19 cellular contexts compared by ENCODE assay signal in the genomic region with DNA sequence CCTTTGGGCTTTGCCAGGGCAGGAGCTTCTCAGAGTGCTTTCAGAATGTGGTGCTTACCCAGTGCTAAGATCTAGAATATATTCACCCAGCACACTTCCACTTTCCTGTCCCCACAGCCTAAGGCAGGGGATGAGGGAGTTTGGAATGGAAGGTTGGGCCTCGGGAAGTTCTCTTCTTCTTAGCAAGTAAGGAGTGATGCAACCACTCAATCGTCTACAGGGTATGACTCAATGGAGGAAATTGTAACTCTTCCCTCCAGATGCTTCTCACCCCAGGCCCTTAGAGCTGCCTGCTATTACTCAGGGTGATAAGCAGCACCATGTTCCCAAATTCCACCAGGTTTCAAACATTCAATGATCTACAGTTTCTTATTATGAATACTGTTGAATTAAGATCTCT. TPM values are rescaled to one million over a fixed set of nuclear protein-coding genes. Genes with fewer than 3 reads are reported as not detected.
DNase-seq lines count a peak whose midpoint lies in the region; ATAC-seq and TF ChIP-seq lines count a peak whose summit lies in the region.
"Had no signal": no experiment of that assay in that cellular context is flagged by ENCODE, and none has a peak within 500 bp of the region (broad histone marks: within the 10 kb centered on the region; RNA-seq: fewer than 3 reads in every experiment).

No MANE protein-coding gene starts in this region.

- intact Hi-C loops in CD4-positive, alpha-beta T cell (cut with DNase I, micrococcal nuclease), result no loop called here
- intact Hi-C loops in psoas muscle (cut with DNase I), result no loop called here

- H3K9me3 ChIP-seq in CD4-positive, alpha-beta T cell (ENCODE audit: control insufficient read depth, low read length), result no peaks in the 10 kb centered on the region
- no peaks in the 10 kb centered on the region for H3K9me3 ChIP-seq in psoas muscle
- H3K9me3 ChIP-seq: ascending aorta, esophagus muscularis mucosa, HAP-1, spleen, uterus had no signal

- H3K27me3 ChIP-seq in kidney epithelial cell (ENCODE audit: control insufficient read depth, insufficient read depth, low read length), result no peaks in the 10 kb centered on the region
- peaks cover 16% of the 10 kb centered on the region for H3K27me3 ChIP-seq in CD4-positive, alpha-beta T cell (ENCODE audit: control insufficient read depth, insufficient read depth, low read length)
- no peaks in the 10 kb centered on the region for H3K27me3 ChIP-seq in psoas muscle (ENCODE audit: insufficient read depth in 3 of 3, low read length in 2 of 3)
- H3K27me3 ChIP-seq: ascending aorta, esophagus muscularis mucosa, neural progenitor cell had no signal

- H3K27ac Mint-ChIP-seq in CD4-positive, alpha-beta T cell, result no peak overlapping the region
- H3K27ac Mint-ChIP-seq: CD8-positive, alpha-beta T cell; neural progenitor cell had no signal

- no peak for TF ChIP-seq CTCF in astrocyte of the spinal cord (IDR thresholded peaks at IDR 0.05; ENCODE audit: low read depth, low read length)
- TF ChIP-seq CTCF in kidney epithelial cell (IDR thresholded peaks at IDR 0.05; ENCODE audit: insufficient read depth, low read length, poor library complexity, severe bottlenecking), result no peak
- TF ChIP-seq CTCF in CD4-positive, alpha-beta T cell (IDR thresholded peaks at IDR 0.05), result no peak
- no peak for TF ChIP-seq CTCF in psoas muscle (IDR thresholded peaks at IDR 0.05)

- no peaks in the 10 kb centered on the region for H3K9me3 Mint-ChIP-seq in CD4-positive, alpha-beta T cell
- H3K9me3 Mint-ChIP-seq: CD8-positive, alpha-beta T cell; neural progenitor cell had no signal

- POLR2A ChIA-PET in CD4-positive, alpha-beta T cell (lab: Charles Lee), result no interaction called here

- H3K36me3 Mint-ChIP-seq in CD4-positive, alpha-beta T cell (ENCODE audit: low read depth), result no peaks in the 10 kb centered on the region
- H3K36me3 Mint-ChIP-seq: CD8-positive, alpha-beta T cell; neural progenitor cell had no signal

- ATAC-seq in CD4-positive, alpha-beta T cell (ENCODE audit: poor library complexity), result no peak
- ATAC-seq in psoas muscle, result no peak
- ATAC-seq: CD8-positive, alpha-beta T cell; left colon; Right ventricle myocardium inferior had no signal

- H3K4me1 Mint-ChIP-seq in CD4-positive, alpha-beta T cell (ENCODE audit: low read depth), result no peaks in the 10 kb centered on the region

- H3K4me3 ChIP-seq in astrocyte of the spinal cord (ENCODE audit: low read depth, low read length) (no peak overlapping the region), kidney epithelial cell (ENCODE audit: low read depth, low read length) (no peak overlapping the region), psoas muscle (no peak overlapping the region)
- H3K4me3 ChIP-seq: ascending aorta, esophagus muscularis mucosa, HAP-1, neural progenitor cell, spleen, uterus had no signal

- CTCF ChIA-PET in CD4-positive, alpha-beta T cell (lab: Charles Lee), result no interaction called here

- no peak overlapping the region for H3K4me3 Mint-ChIP-seq in CD4-positive, alpha-beta T cell
- H3K4me3 Mint-ChIP-seq: CD8-positive, alpha-beta T cell; neural progenitor cell had no signal

- peaks cover 38% of the 10 kb centered on the region for H3K27me3 Mint-ChIP-seq in CD4-positive, alpha-beta T cell

- H3K4me1 ChIP-seq in psoas muscle, result no peaks in the 10 kb centered on the region
- H3K4me1 ChIP-seq: ascending aorta, esophagus muscularis mucosa, HAP-1, neural progenitor cell, spleen, uterus had no signal

- no peak overlapping the region for H3K27ac ChIP-seq in CD4-positive, alpha-beta T cell (ENCODE audit: low read depth, low read length)
- H3K27ac ChIP-seq in psoas muscle, result no peak overlapping the region
- H3K27ac ChIP-seq: ascending aorta, esophagus muscularis mucosa, neural progenitor cell, spleen, uterus, VCaP had no signal

- H3K36me3 ChIP-seq in kidney epithelial cell (ENCODE audit: control insufficient read depth, insufficient read depth, low read length), result no peaks in the 10 kb centered on the region
- no peaks in the 10 kb centered on the region for H3K36me3 ChIP-seq in psoas muscle (ENCODE audit: insufficient read depth in 1 of 2, low read depth in 1 of 2)
- H3K36me3 ChIP-seq: ascending aorta, esophagus muscularis mucosa, HAP-1, neural progenitor cell, spleen, uterus had no signal

- in situ Hi-C loops in astrocyte of the spinal cord (cut with HindIII; ENCODE audit: low sequenced_read_pairs), result no loop called here

- DNase-seq in AML-193 (lab: John Stamatoyannopoulos, UW) (peak; percentile 52 to 53), LHCN-M2 (ENCODE audit: low read depth) (peak; percentile 42), astrocyte of the spinal cord (ENCODE audit: low read depth, low spot score) (peak; percentile 69), kidney epithelial cell (ENCODE audit: low read depth) (peak; percentile 9), kidney glomerular epithelial cell (lab: John Stamatoyannopoulos, UW) (no peak), NCI-H345 (lab: John Stamatoyannopoulos, UW) (no peak), psoas muscle (no peak)
- DNase-seq in CD4-positive, alpha-beta T cell, result no peak
- DNase-seq: CD8-positive, alpha-beta T cell; left colon; NCI-H2227 treated with DMSO at 0.1 percent for 48 hours; spleen; uterus had no signal

- WGBS in psoas muscle, 3 donors, result 72 to 75% (median 73%) methylated on average over 2 of the region's 2 CpGs

RNA-seq across cellular contexts. Expression of a gene that starts 30.8 kb away (rescaled TPM):
- 25.8 and 33.1 TPM in 2 replicates for total RNA-seq in LHCN-M2 (2014; rRNA removed)
- polyA plus RNA-seq in LHCN-M2 (2012), result 8.3 TPM
- 19.8 and 20.9 TPM in 2 replicates for total RNA-seq in kidney epithelial cell
- total RNA-seq in CD4-positive, alpha-beta T cell, result 10 to 100 TPM; 15.5 to 15.7 TPM
- 10 to 100 TPM; 13.4 to 17.8 (median 15.8) TPM for total RNA-seq in psoas muscle
- 10 to 100 TPM in 2 of 3 donors, 1 to 10 TPM in 1; 8.0 to 20.3 (median 10.3) TPM for polyA plus RNA-seq in psoas muscle

RNA-seq across cellular contexts. Expression of a gene that starts 46.6 kb away (rescaled TPM):
- 0.13 TPM in 1 of 2 replicates, not detected in the other for total RNA-seq in LHCN-M2 (2014; rRNA removed)
- polyA plus RNA-seq in LHCN-M2 (2012), result not detected
- not detected in 2 replicates for total RNA-seq in kidney epithelial cell
- not detected for total RNA-seq in CD4-positive, alpha-beta T cell
- total RNA-seq in psoas muscle, result under 1 TPM in 3 of 4 donors, not detected in 1; 0.27 to 0.51 (median 0.50) TPM
- polyA plus RNA-seq in psoas muscle, result under 1 TPM; 0.03 to 0.10 (median 0.10) TPM
- total RNA-seq: CD8-positive, alpha-beta T cell had no signal

Comparison
In these comparisons a context has a peak if more than half of its experiments do, and no peak if none do; other contexts are left out.
1. DNase-seq: peak in AML-193 (2 of 2), LHCN-M2 (single experiment), astrocyte of the spinal cord (single experiment) and kidney epithelial cell (single experiment); none in kidney glomerular epithelial cell (single experiment), CD4-positive, alpha-beta T cell (0 of 10), NCI-H345 (single experiment) and psoas muscle (0 of 2).